ENCODE assay signal across 8 cellular contexts in the genomic region with DNA sequence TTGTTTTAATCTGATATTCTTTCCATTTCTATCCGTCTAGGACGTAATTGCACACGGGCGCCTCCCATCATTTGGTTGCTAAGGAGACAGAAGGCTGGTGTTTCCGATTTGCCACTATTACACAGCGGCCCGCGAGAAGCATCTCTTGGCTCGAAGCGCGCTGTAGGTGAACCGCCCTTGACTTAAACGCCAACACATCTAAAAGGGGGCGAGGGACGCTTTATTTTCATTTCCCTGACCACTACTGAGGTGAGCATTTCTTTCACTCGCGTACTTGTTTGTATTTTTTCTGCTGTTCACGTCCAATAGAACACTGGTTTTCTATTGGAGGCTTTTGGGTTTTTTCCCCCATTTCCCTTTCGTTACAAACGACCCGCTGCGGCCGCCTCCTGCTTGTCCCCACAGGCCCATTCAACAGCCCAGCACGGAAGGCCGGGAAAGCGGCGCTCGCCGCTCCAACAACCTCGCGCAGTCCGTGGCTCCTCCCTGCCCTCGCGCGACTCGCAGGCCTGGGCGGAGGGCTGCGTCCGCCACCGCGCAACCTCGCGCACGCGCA. TPM values are rescaled to one million over a fixed set of nuclear protein-coding genes. Genes with fewer than 3 reads are reported as not detected.
A peak's percentile ranks its signal among the peaks of the same experiment; 100 is the strongest.
DNase-seq lines count a peak whose midpoint lies in the region; ATAC-seq, FAIRE-seq and TF ChIP-seq lines count a peak whose summit lies in the region.

No MANE protein-coding gene starts in this region.

- 0 out of 3 replicates have a peak, but pooled peaks cover 11% of the 10 kb centered on the region for H3K36me3 Mint-ChIP-seq in GM23338 (ENCODE audit: low read depth)
- peaks cover 22% of the 10 kb centered on the region for H3K36me3 Mint-ChIP-seq in activated naive CD8-positive, alpha-beta T cell treated with anti-CD3 and anti-CD28 coated beads, Interleukin-2, amount 50 U/mL, for 24 hours (ENCODE audit: low read depth)

- peaks cover 31% of the 10 kb centered on the region for H4K20me1 ChIP-seq in GM23338 (replicated peaks; ENCODE audit: insufficient read depth)
- H4K20me1 ChIP-seq in SK-N-SH (ENCODE audit: insufficient read depth): peaks cover 22% of the 10 kb centered on the region

- H3K79me2 ChIP-seq in GM23338 (replicated peaks; ENCODE audit: insufficient read depth) (peaks cover 36% of the 10 kb centered on the region), SK-N-SH (ENCODE audit: insufficient read depth) (peaks cover 38% of the 10 kb centered on the region)

- H3F3A ChIP-seq in GM23338 (replicated peaks; ENCODE audit: low read depth): no peaks in the 10 kb centered on the region
- H3F3A ChIP-seq in SK-N-SH (replicated peaks; ENCODE audit: insufficient read depth): peaks cover 8% of the 10 kb centered on the region

- peaks cover 7% of the 10 kb centered on the region for H3K27me3 Mint-ChIP-seq in GM23338 (ENCODE audit: insufficient read depth, low read depth, poor library complexity)
- H3K27me3 Mint-ChIP-seq in activated naive CD8-positive, alpha-beta T cell treated with anti-CD3 and anti-CD28 coated beads, Interleukin-2, amount 50 U/mL, for 24 hours: no peaks in the 10 kb centered on the region

- DNase-seq in GM06990 (ENCODE audit: extremely low read depth, insufficient read length) (no peak), GM23338 (ENCODE audit: low spot score) (peak; percentile 62), LoVo (ENCODE audit: low spot score) (peak; percentile 55), SK-N-SH (peak; percentile 80), left cardiac atrium (peak; percentile 48), prostate gland (ENCODE audit: low spot score) (peak; percentile 38), D721Med (ENCODE audit: insufficient read length, low spot score) (no peak)
- DNase-seq in activated naive CD8-positive, alpha-beta T cell treated with anti-CD3 and anti-CD28 coated beads, Interleukin-2, amount 50 U/mL, for 24 hours: peak; percentile 55

- H3K4me3 Mint-ChIP-seq in GM23338: peak overlapping the region; percentile 90
- peak overlapping the region; percentile 85 for H3K4me3 Mint-ChIP-seq in activated naive CD8-positive, alpha-beta T cell treated with anti-CD3 and anti-CD28 coated beads, Interleukin-2, amount 50 U/mL, for 24 hours

- peak overlapping the region; percentile 94 for H3K9ac ChIP-seq in SK-N-SH

- H3K9me2 ChIP-seq in GM23338 (ENCODE audit: insufficient read depth) (no peaks in the 10 kb centered on the region), SK-N-SH (no peaks in the 10 kb centered on the region)

- intact Hi-C loops in left cardiac atrium (cut with DNase I) (no loop called here), prostate gland (cut with DNase I) (no loop called here)

- CTCF ChIA-PET in SK-N-SH (lab: Yijun Ruan, JAX): interaction anchor here (0.8 to 9.3 kb wide), 13 partner anchors 8 to 188 kb away, joined by 3 to 100 read pairs (median 4); partner anchors contain the start of genes MYLK4 and SERPINB1

- H3K4me1 ChIP-seq in GM23338 (ENCODE audit: insufficient read depth): peaks cover 28% of the 10 kb centered on the region
- peaks cover 8 to 20% of the 10 kb centered on the region in 2 experiments; a peak in 3 of 4 replicates for H3K4me1 ChIP-seq in SK-N-SH (ENCODE audit: control insufficient read depth in 1 of 2, insufficient read depth in 2 of 2, low read depth in 1 of 2, low read length in 1 of 2)
- peaks cover 4% of the 10 kb centered on the region for H3K4me1 ChIP-seq in prostate gland (replicated peaks)

- H3K36me3 ChIP-seq in GM06990 (ENCODE audit: control insufficient read depth, insufficient read depth, low read length) (no peaks in the 10 kb centered on the region), GM23338 (ENCODE audit: insufficient read depth) (no peaks in the 10 kb centered on the region), SK-N-SH (replicated peaks in 1 of 2; ENCODE audit: control insufficient read depth in 1 of 2, insufficient read depth in 2 of 2, low read length in 1 of 2) (peaks cover 11% of the 10 kb centered on the region in 2 experiments), prostate gland (no peaks in the 10 kb centered on the region)

- POLR2A ChIA-PET in SK-N-SH (lab: Yijun Ruan, JAX): no interaction called here

- FAIRE-seq in D721Med (lab: Jason Lieb, UNC): no peak

- peak overlapping the region; percentile 65 for H3K4me3 ChIP-seq in GM06990 (replicated peaks; ENCODE audit: low read depth, low read length)
- H3K4me3 ChIP-seq in GM23338: peak overlapping the region; percentile 68
- peak overlapping the region; percentile 55 to 67 for H3K4me3 ChIP-seq in SK-N-SH (ENCODE audit: low read depth in 2 of 2, low read length in 1 of 2)
- peak overlapping the region; percentile 33 to 49 for H3K4me3 ChIP-seq in prostate gland

- TF ChIP-seq EP300 in SK-N-SH (IDR thresholded peaks at IDR 0.05; ENCODE audit: borderline replicate concordance in 1 of 2, low read depth in 1 of 2, low read length in 1 of 2): no peak

- TF ChIP-seq RAD21 in SK-N-SH (IDR thresholded peaks at IDR 0.05; ENCODE audit: low read length): no peak

- H3K27me3 ChIP-seq in GM06990 (replicated peaks; ENCODE audit: control insufficient read depth, insufficient read depth, low read length) (no peaks in the 10 kb centered on the region), GM23338 (ENCODE audit: insufficient read depth) (peaks cover 5% of the 10 kb centered on the region; the same call in 1 of the 2 replicates), SK-N-SH (ENCODE audit: insufficient read depth) (no peaks in the 10 kb centered on the region), prostate gland (replicated peaks; ENCODE audit: insufficient read depth) (no peaks in the 10 kb centered on the region)

- TF ChIP-seq CTCF in GM06990 (IDR thresholded peaks at IDR 0.05; ENCODE audit: insufficient read depth, low read length, poor library complexity, severe bottlenecking) (no peak), GM23338 (conservative IDR thresholded peaks at IDR 0.05; ENCODE audit: low read depth in 2 of 2) (no peak), SK-N-SH (IDR thresholded peaks at IDR 0.05) (no peak), prostate gland (IDR thresholded peaks at IDR 0.05) (no peak), D721Med (IDR thresholded peaks at IDR 0.05; ENCODE audit: insufficient read depth, missing control alignments) (no peak)

- H3K9me3 Mint-ChIP-seq in GM23338: peaks cover 8% of the 10 kb centered on the region; the same call in 1 of the 3 replicates
- no peaks in the 10 kb centered on the region for H3K9me3 Mint-ChIP-seq in activated naive CD8-positive, alpha-beta T cell treated with anti-CD3 and anti-CD28 coated beads, Interleukin-2, amount 50 U/mL, for 24 hours

- H2AFZ ChIP-seq in GM23338 (peak overlapping the region; percentile 92), SK-N-SH (ENCODE audit: low read depth) (peak overlapping the region; percentile 91)

- H3K4me2 ChIP-seq in GM23338 (peak overlapping the region; percentile 85), SK-N-SH (peak overlapping the region; percentile 82)

- H3K27ac ChIP-seq in GM23338 (ENCODE audit: low read depth): peak overlapping the region; percentile 59; the same call in 1 of the 2 replicates
- peak overlapping the region; percentile 91 to 96 for H3K27ac ChIP-seq in SK-N-SH (ENCODE audit: low read depth in 2 of 2, low read length in 1 of 2)
- peak overlapping the region; percentile 81 to 84 for H3K27ac ChIP-seq in prostate gland

- no peak for TF ChIP-seq POLR2A in prostate gland (IDR thresholded peaks at IDR 0.05)

- H3K9me3 ChIP-seq in SK-N-SH (no peaks in the 10 kb centered on the region), prostate gland (no peaks in the 10 kb centered on the region)

- peaks cover 29% of the 10 kb centered on the region for H3K4me1 Mint-ChIP-seq in GM23338
- peaks cover 50% of the 10 kb centered on the region for H3K4me1 Mint-ChIP-seq in activated naive CD8-positive, alpha-beta T cell treated with anti-CD3 and anti-CD28 coated beads, Interleukin-2, amount 50 U/mL, for 24 hours

- peak overlapping the region; percentile 94 for H3K27ac Mint-ChIP-seq in GM23338
- H3K27ac Mint-ChIP-seq in activated naive CD8-positive, alpha-beta T cell treated with anti-CD3 and anti-CD28 coated beads, Interleukin-2, amount 50 U/mL, for 24 hours: peak overlapping the region; percentile 98

- 1% methylated on average over 34 of the region's 45 CpGs for WGBS in SK-N-SH (ENCODE audit: low lambda C conversion rate)
- under 1% methylated on average over 40 of the region's 45 CpGs for WGBS in prostate gland

- ATAC-seq in GM23338 (peak; percentile 85), left cardiac atrium (peak; percentile 82 to 91)
- peak; percentile 72 for ATAC-seq in activated naive CD8-positive, alpha-beta T cell treated with anti-CD3 and anti-CD28 coated beads, Interleukin-2, amount 50 U/mL, for 24 hours

TF ChIP-seq in GM23338, 12 proteins besides CTCF, POLR2A, EP300 and RAD21 (continues in another document):
- TF ChIP-seq NANOG (IDR thresholded peaks at IDR 0.05; ENCODE audit: borderline replicate concordance) (no peak), POLR2AphosphoS5 (IDR thresholded peaks at IDR 0.05; ENCODE audit: low read depth) (peak; percentile 71)

TF ChIP-seq in SK-N-SH, 30 proteins besides CTCF, POLR2A, EP300 and RAD21 (continues in another document):
- TF ChIP-seq IRF3 (IDR thresholded peaks at IDR 0.05; ENCODE audit: low read depth, low read length) (no peak), NFIC (IDR thresholded peaks at IDR 0.05; ENCODE audit: borderline replicate concordance) (no peak), TEAD4 (IDR thresholded peaks at IDR 0.05; ENCODE audit: borderline replicate concordance, insufficient read depth) (no peak), SMC3 (IDR thresholded peaks at IDR 0.05; ENCODE audit: low read depth, low read length) (no peak)

RNA-seq across cellular contexts. Expression of gene WRNIP1, which starts 0.5 kb away (rescaled TPM):
- total RNA-seq in GM23338 (2014; rRNA removed; shearing (Covaris generic)): 50.4 and 66.0 TPM in 2 replicates
- polyA plus RNA-seq in GM23338 (2016; fragmentation: Nextera tagmentation; extraction: Ambion mirVana) (27.6 and 34.8 TPM in 2 replicates), SK-N-SH (2012; rRNA removed) (47.5 and 49.0 TPM in 2 replicates)
- 38.6 and 45.1 TPM in 2 replicates for polyA plus RNA-seq in SK-N-SH (2012; cell fraction: cytosol; rRNA removed)
- polyA plus RNA-seq in SK-N-SH (2012; cell fraction: nucleus; rRNA removed): 50.2 and 58.7 TPM in 2 replicates
- total RNA-seq in left cardiac atrium (10 to 100 TPM; 34.8 to 36.9 TPM), prostate gland (10 to 100 TPM; 89.6 to 90.0 TPM)

RNA-seq across cellular contexts. Expression of gene MYLK4, which starts 14.0 kb away (rescaled TPM):
- total RNA-seq in GM23338 (2014; rRNA removed; shearing (Covaris generic)): 0.12 and 0.17 TPM in 2 replicates
- 0.03 TPM in 2 replicates for polyA plus RNA-seq in GM23338 (2016; fragmentation: Nextera tagmentation; extraction: Ambion mirVana)
- 0.16 and 0.18 TPM in 2 replicates for polyA plus RNA-seq in SK-N-SH (2012; rRNA removed)
- 0.17 and 0.20 TPM in 2 replicates for polyA plus RNA-seq in SK-N-SH (2012; cell fraction: cytosol; rRNA removed)
- 0.41 and 0.69 TPM in 2 replicates for polyA plus RNA-seq in SK-N-SH (2012; cell fraction: nucleus; rRNA removed)
- total RNA-seq in left cardiac atrium: 1 to 10 TPM; 1.6 to 2.6 TPM
- total RNA-seq in prostate gland: under 1 TPM; 0.46 to 0.97 TPM

Comparison
In these comparisons a context has a peak if more than half of its experiments do, and no peak if none do; other contexts are left out.
1. DNase-seq: peak in GM23338 (single experiment), LoVo (single experiment), SK-N-SH (single experiment), activated naive CD8-positive, alpha-beta T cell treated with anti-CD3 and anti-CD28 coated beads, Interleukin-2, amount 50 U/mL, for 24 hours (single experiment), left cardiac atrium (single experiment) and prostate gland (single experiment); none in GM06990 (single experiment) and D721Med (single experiment).
2. Peak in every context shown above with its lines, with median percentiles within 50 percentile points of each other: H3K4me3 ChIP-seq, ATAC-seq and H3K27ac ChIP-seq.